Comparison of ENCODE assay signal across 8 cellular contexts in the genomic region with DNA sequence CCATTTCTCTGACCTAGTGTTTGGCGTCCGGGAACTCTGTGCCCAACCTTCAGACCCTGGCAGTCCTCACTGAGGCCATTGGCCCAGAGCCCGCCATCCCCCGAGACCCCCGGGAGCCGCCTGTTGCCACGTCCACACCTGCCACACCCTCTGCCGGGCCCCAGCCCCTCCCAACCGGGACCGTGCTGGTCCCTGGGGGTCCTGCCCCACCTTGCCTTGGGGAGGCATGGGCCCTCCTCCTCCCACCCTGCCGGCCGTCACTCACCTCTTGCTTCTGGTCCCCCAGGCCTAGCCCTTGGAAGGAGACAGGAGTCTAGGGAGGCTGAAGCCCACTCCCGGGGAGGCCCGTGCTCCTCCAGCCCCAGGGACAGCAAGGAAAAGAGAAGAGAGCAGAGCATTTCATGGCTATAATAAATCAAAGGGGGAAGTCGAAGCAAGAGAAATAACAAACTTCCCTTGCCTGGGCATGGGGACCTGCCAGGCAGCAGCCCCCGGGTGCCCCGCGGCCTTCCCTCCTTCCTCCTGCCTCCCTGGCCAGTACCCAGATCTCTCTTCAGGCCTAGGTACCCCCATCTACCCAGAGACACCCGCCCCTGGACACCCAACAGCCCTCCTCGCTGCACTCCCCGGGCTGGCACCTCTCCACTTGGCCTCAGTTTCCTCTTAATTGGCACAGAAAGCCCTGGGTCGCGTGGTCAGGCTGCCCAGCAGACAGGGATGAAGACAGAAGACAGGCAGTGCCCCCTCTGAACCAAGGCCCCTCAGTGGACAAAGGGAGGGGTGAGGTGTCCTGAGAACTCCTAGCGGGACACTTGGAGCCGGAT. TPM values are rescaled to one million over a fixed set of nuclear protein-coding genes. Genes with fewer than 3 reads are reported as not detected.
DNase-seq lines count a peak whose midpoint lies in the region; ATAC-seq, FAIRE-seq and TF ChIP-seq lines count a peak whose summit lies in the region.
"Had no signal": no experiment of that assay in that cellular context is flagged by ENCODE, and none has a peak within 500 bp of the region (broad histone marks: within the 10 kb centered on the region; RNA-seq: fewer than 3 reads in every experiment).

No MANE protein-coding gene starts in this region.

- FAIRE-seq in endothelial cell of umbilical vein (lab: Jason Lieb, UNC), result peak; percentile 40

- H3K27ac ChIP-seq in endothelial cell of umbilical vein (ENCODE audit: insufficient read depth, low read depth, low read length), result peak overlapping the region; percentile 99
- H3K27ac ChIP-seq in testis, result peak overlapping the region; percentile 55 to 80

- H3K4me1 Mint-ChIP-seq in activated CD4-positive, alpha-beta T cell treated with anti-CD3 and anti-CD28 coated beads for 36 hours, result peaks cover 24% of the 10 kb centered on the region

- H2AFZ ChIP-seq in endothelial cell of umbilical vein (ENCODE audit: low read depth, low read length), result peak overlapping the region; percentile 34

- no peaks in the 10 kb centered on the region for H3K36me3 Mint-ChIP-seq in activated CD4-positive, alpha-beta T cell treated with anti-CD3 and anti-CD28 coated beads for 36 hours (ENCODE audit: low read depth)

- no peak for TF ChIP-seq POLR2A in endothelial cell of umbilical vein (IDR thresholded peaks at IDR 0.05; ENCODE audit: low read depth, low read length)
- TF ChIP-seq POLR2A in testis (IDR thresholded peaks at IDR 0.05), result no peak

- H3K9me3 ChIP-seq in endothelial cell of umbilical vein (replicated peaks; ENCODE audit: control insufficient read depth, insufficient read depth, low read length) (no peaks in the 10 kb centered on the region), testis (no peaks in the 10 kb centered on the region)

- H4K20me1 ChIP-seq in endothelial cell of umbilical vein (replicated peaks; ENCODE audit: control insufficient read depth, extremely low read depth, insufficient read depth, low read length), result no peaks in the 10 kb centered on the region

- H3K36me3 ChIP-seq in endothelial cell of umbilical vein (ENCODE audit: control insufficient read depth in 2 of 2, extremely low read depth in 1 of 2, insufficient read depth in 2 of 2, low read length in 2 of 2) (no peaks in the 10 kb centered on the region), testis (ENCODE audit: low read depth, missing control alignments) (no peaks in the 10 kb centered on the region)

- H3K27ac Mint-ChIP-seq in activated CD4-positive, alpha-beta T cell treated with anti-CD3 and anti-CD28 coated beads for 36 hours, result peak overlapping the region; percentile 95

- H3K9me3 Mint-ChIP-seq in activated CD4-positive, alpha-beta T cell treated with anti-CD3 and anti-CD28 coated beads for 36 hours (ENCODE audit: low read depth), result no peaks in the 10 kb centered on the region

- H3K27me3 ChIP-seq in endothelial cell of umbilical vein (ENCODE audit: control insufficient read depth in 2 of 2, insufficient read depth in 2 of 2, low read length in 2 of 2) (no peaks in the 10 kb centered on the region), testis (no peaks in the 10 kb centered on the region)

- dilution Hi-C loops in endothelial cell of umbilical vein (cut with MboI; ENCODE audit: extremely low pct_ligation_motif_present, low sequenced_read_pairs), result no loop called here

- intact Hi-C loops in activated CD4-positive, alpha-beta T cell treated with anti-CD3 and anti-CD28 coated beads for 36 hours (cut with DNase I, micrococcal nuclease), result loop anchor here in 1 of 2 experiments (2.0 kb wide), 1 partner anchor 13 kb away; a partner anchor contains a TSS
- intact Hi-C loops in endothelial cell of umbilical vein (cut with micrococcal nuclease), result no loop called here
- intact Hi-C loops in testis (cut with DNase I; ENCODE audit: low total_unique reads), result no loop called here

- H3K9me1 ChIP-seq in endothelial cell of umbilical vein (replicated peaks; ENCODE audit: control insufficient read depth, extremely low read depth, insufficient read depth, low read length), result no peaks in the 10 kb centered on the region

- 69 to 79% methylated on average over 4 to 25 of the region's 25 CpGs for WGBS in testis, 2 donors

- H3K9ac ChIP-seq in endothelial cell of umbilical vein (replicated peaks; ENCODE audit: extremely low read depth, insufficient read depth, low read length), result peak overlapping the region; percentile 96

- H3K4me3 Mint-ChIP-seq in activated CD4-positive, alpha-beta T cell treated with anti-CD3 and anti-CD28 coated beads for 36 hours, result no peak overlapping the region

- H3K4me1 ChIP-seq in endothelial cell of umbilical vein (ENCODE audit: control insufficient read depth, extremely low read depth, insufficient read depth, low read length), result peaks cover 29% of the 10 kb centered on the region
- peaks cover 6% of the 10 kb centered on the region for H3K4me1 ChIP-seq in testis

- H3K4me2 ChIP-seq in endothelial cell of umbilical vein (ENCODE audit: insufficient read depth, low read length), result peak overlapping the region; percentile 32

- TF ChIP-seq CTCF in endothelial cell of umbilical vein (IDR thresholded peaks at IDR 0.05; ENCODE audit: extremely low read depth in 1 of 2, insufficient read depth in 1 of 2, low read depth in 1 of 2, low read length in 2 of 2) (no peak), testis (IDR thresholded peaks at IDR 0.05) (no peak)

- TSS peak; percentile 99 for BruUV-seq in endothelial cell of umbilical vein (replicated peaks; lab: Mats Ljungman, UMichigan)

- no peaks in the 10 kb centered on the region for H3K79me2 ChIP-seq in endothelial cell of umbilical vein (ENCODE audit: control insufficient read depth, insufficient read depth, low read length)

- H3K27me3 Mint-ChIP-seq in activated CD4-positive, alpha-beta T cell treated with anti-CD3 and anti-CD28 coated beads for 36 hours, result no peaks in the 10 kb centered on the region

- DNase-seq in activated CD4-positive, alpha-beta T cell treated with anti-CD3 and anti-CD28 coated beads for 36 hours, result no peak
- no peak for DNase-seq in activated CD4-positive, alpha-beta T cell treated with anti-CD3 and anti-CD28 coated beads for 4 hours
- DNase-seq in endothelial cell of umbilical vein (ENCODE audit: low read depth, low spot score) (no peak), testis (no peak)
- DNase-seq: NCI-H1105 treated with DMSO at 0.1 percent for 48 hours had no signal

- H3K4me3 ChIP-seq in endothelial cell of umbilical vein (replicated peaks in 1 of 3; ENCODE audit: insufficient read depth in 1 of 3, low read depth in 1 of 3, low read length in 3 of 3), result no peak overlapping the region
- H3K4me3 ChIP-seq in testis, result no peak overlapping the region

- POLR2A ChIA-PET in activated CD4-positive, alpha-beta T cell treated with anti-CD3 and anti-CD28 coated beads for 36 hours (lab: Charles Lee), result no interaction called here
- POLR2A ChIA-PET in endothelial cell of umbilical vein (lab: Charles Lee), result interaction anchor here (0.7 kb wide), 1 partner anchor 13 kb away, joined by 4 read pairs; a partner anchor contains a TSS

- CTCF ChIA-PET in activated CD4-positive, alpha-beta T cell treated with anti-CD3 and anti-CD28 coated beads for 36 hours (lab: Charles Lee), result interaction anchor here (0.8 kb wide), 1 partner anchor 147 kb away, joined by 4 read pairs; a partner anchor contains a TSS
- CTCF ChIA-PET in endothelial cell of umbilical vein (lab: Charles Lee), result interaction anchor here (1.2 to 5.5 kb wide), 2 partner anchors 22 to 40 kb away, joined by 3 to 76 read pairs; no protein-coding TSS in a partner anchor

- no peak for ATAC-seq in activated CD4-positive, alpha-beta T cell treated with anti-CD3 and anti-CD28 coated beads for 36 hours
- no peak for ATAC-seq in GM21360 (IDR thresholded peaks at IDR 0.05; ENCODE audit: unreplicated experiment)
- ATAC-seq in GM18502 (IDR thresholded peaks at IDR 0.05; ENCODE audit: poor library complexity, unreplicated experiment), result no peak

RNA-seq across cellular contexts. Expression of a gene that starts 13.0 kb away (rescaled TPM):
- 10 to 100 TPM in 1 of 2 experiments, 1 to 10 TPM in 1; 8.6 to 10.7 TPM for total RNA-seq in activated CD4-positive, alpha-beta T cell treated with anti-CD3 and anti-CD28 coated beads for 36 hours
- total RNA-seq in endothelial cell of umbilical vein (86.3 and 91.9 TPM in 2 replicates), testis (10 to 100 TPM; 95.1 to 98.1 TPM)
- polyA plus RNA-seq in endothelial cell of umbilical vein (94.3 and 124 TPM in 2 replicates), testis (ENCODE audit: insufficient read depth, low read depth, low replicate concordance) (99.2 TPM)
- polyA plus RNA-seq in endothelial cell of umbilical vein (2011; cell fraction: cytosol; rRNA removed), result 60.9 and 83.4 TPM in 2 replicates
- polyA plus RNA-seq in endothelial cell of umbilical vein (2011; cell fraction: nucleus; rRNA removed), result 264 and 286 TPM in 2 replicates
- 56.2 and 73.8 TPM in 2 replicates for polyA plus RNA-seq in endothelial cell of umbilical vein (2012)
- polyA minus RNA-seq in endothelial cell of umbilical vein, result 37.9 and 49.8 TPM in 2 replicates
- 12.0 TPM for polyA minus RNA-seq in endothelial cell of umbilical vein (2011; cell fraction: cytosol; rRNA and poly(A)+ RNA removed)
- 30.5 and 39.8 TPM in 2 replicates for polyA minus RNA-seq in endothelial cell of umbilical vein (2011; cell fraction: nucleus; rRNA and poly(A)+ RNA removed)

RNA-seq across cellular contexts. Expression of a gene that starts 17.1 kb away (rescaled TPM):
- under 1 TPM; 0.11 to 0.30 TPM for total RNA-seq in activated CD4-positive, alpha-beta T cell treated with anti-CD3 and anti-CD28 coated beads for 36 hours
- not detected in 2 replicates for total RNA-seq in endothelial cell of umbilical vein
- not detected in 2 replicates for polyA plus RNA-seq in endothelial cell of umbilical vein
- not detected in 2 replicates for polyA plus RNA-seq in endothelial cell of umbilical vein (2011; cell fraction: cytosol; rRNA removed)
- not detected in 2 replicates for polyA plus RNA-seq in endothelial cell of umbilical vein (2011; cell fraction: nucleus; rRNA removed)
- polyA plus RNA-seq in endothelial cell of umbilical vein (2012), result not detected in 2 replicates
- 0.46 and 1.6 TPM in 2 replicates for polyA minus RNA-seq in endothelial cell of umbilical vein
- not detected for polyA minus RNA-seq in endothelial cell of umbilical vein (2011; cell fraction: cytosol; rRNA and poly(A)+ RNA removed)
- polyA minus RNA-seq in endothelial cell of umbilical vein (2011; cell fraction: nucleus; rRNA and poly(A)+ RNA removed), result not detected in 2 replicates
- 1 to 10 TPM; 4.6 to 7.4 TPM for total RNA-seq in testis
- polyA plus RNA-seq in testis (ENCODE audit: insufficient read depth, low read depth, low replicate concordance), result 16.3 TPM
- total RNA-seq: activated CD8-positive, alpha-beta memory T cell treated with anti-CD3 and anti-CD28 coated beads for 36 hours had no signal

RNA-seq across cellular contexts. Expression of a gene that starts 30.8 kb away (rescaled TPM):
- 100 to 1,000 TPM; 147 to 167 TPM for total RNA-seq in activated CD4-positive, alpha-beta T cell treated with anti-CD3 and anti-CD28 coated beads for 36 hours
- total RNA-seq in endothelial cell of umbilical vein (202 and 203 TPM in 2 replicates), testis (100 to 1,000 TPM in 1 of 2 donors, 10 to 100 TPM in 1; 98.1 to 108 TPM)
- polyA plus RNA-seq in endothelial cell of umbilical vein (153 and 179 TPM in 2 replicates), testis (ENCODE audit: insufficient read depth, low read depth, low replicate concordance) (228 TPM)
- polyA plus RNA-seq in endothelial cell of umbilical vein (2011; cell fraction: cytosol; rRNA removed), result 233 and 266 TPM in 2 replicates
- polyA plus RNA-seq in endothelial cell of umbilical vein (2011; cell fraction: nucleus; rRNA removed), result 158 and 268 TPM in 2 replicates
- polyA plus RNA-seq in endothelial cell of umbilical vein (2012), result 223 and 224 TPM in 2 replicates
- polyA minus RNA-seq in endothelial cell of umbilical vein, result 113 and 125 TPM in 2 replicates
- polyA minus RNA-seq in endothelial cell of umbilical vein (2011; cell fraction: cytosol; rRNA and poly(A)+ RNA removed), result 169 TPM
- polyA minus RNA-seq in endothelial cell of umbilical vein (2011; cell fraction: nucleus; rRNA and poly(A)+ RNA removed), result 47.0 and 56.1 TPM in 2 replicates

RNA-seq across cellular contexts. Expression of a gene that starts 42.9 kb away (rescaled TPM):
- not detected for total RNA-seq in activated CD4-positive, alpha-beta T cell treated with anti-CD3 and anti-CD28 coated beads for 36 hours
- total RNA-seq in endothelial cell of umbilical vein (not detected in 2 replicates), testis (under 1 TPM; 0.68 to 0.79 TPM)
- polyA plus RNA-seq in endothelial cell of umbilical vein (not detected in 2 replicates), testis (ENCODE audit: insufficient read depth, low read depth, low replicate concordance) (1.7 TPM)
- polyA plus RNA-seq in endothelial cell of umbilical vein (2011; cell fraction: cytosol; rRNA removed), result not detected in 2 replicates
- polyA plus RNA-seq in endothelial cell of umbilical vein (2011; cell fraction: nucleus; rRNA removed), result not detected in 2 replicates
- not detected in 2 replicates for polyA plus RNA-seq in endothelial cell of umbilical vein (2012)
- not detected in 2 replicates for polyA minus RNA-seq in endothelial cell of umbilical vein
- polyA minus RNA-seq in endothelial cell of umbilical vein (2011; cell fraction: cytosol; rRNA and poly(A)+ RNA removed), result not detected
- not detected in 2 replicates for polyA minus RNA-seq in endothelial cell of umbilical vein (2011; cell fraction: nucleus; rRNA and poly(A)+ RNA removed)
- total RNA-seq: activated CD8-positive, alpha-beta memory T cell treated with anti-CD3 and anti-CD28 coated beads for 36 hours had no signal

RNA-seq across cellular contexts. Expression of a gene that starts 53.5 kb away (rescaled TPM):
- total RNA-seq in activated CD4-positive, alpha-beta T cell treated with anti-CD3 and anti-CD28 coated beads for 36 hours, result under 1 TPM in 1 of 2 experiments, not detected in 1; 0.21 TPM
- total RNA-seq in endothelial cell of umbilical vein (1.6 TPM in 2 replicates), testis (under 1 TPM; 0.19 to 0.63 TPM)
- polyA plus RNA-seq in endothelial cell of umbilical vein (0.18 and 0.27 TPM in 2 replicates), testis (ENCODE audit: insufficient read depth, low read depth, low replicate concordance) (0.65 TPM)
- 0.13 TPM in 1 of 2 replicates, not detected in the other for polyA plus RNA-seq in endothelial cell of umbilical vein (2011; cell fraction: cytosol; rRNA removed)
- 0.95 and 1.2 TPM in 2 replicates for polyA plus RNA-seq in endothelial cell of umbilical vein (2011; cell fraction: nucleus; rRNA removed)
- polyA plus RNA-seq in endothelial cell of umbilical vein (2012), result not detected in 2 replicates
- polyA minus RNA-seq in endothelial cell of umbilical vein, result 0.53 and 0.61 TPM in 2 replicates
- not detected for polyA minus RNA-seq in endothelial cell of umbilical vein (2011; cell fraction: cytosol; rRNA and poly(A)+ RNA removed)
- 1.8 and 4.5 TPM in 2 replicates for polyA minus RNA-seq in endothelial cell of umbilical vein (2011; cell fraction: nucleus; rRNA and poly(A)+ RNA removed)
